In genomic region chr12:64696065-64696741, GRCh38 we compare ENCODE assay signal across 8 cellular contexts.
DNase-seq lines count a peak whose midpoint lies in the region; ATAC-seq, FAIRE-seq and TF ChIP-seq lines count a peak whose summit lies in the region.

No MANE protein-coding gene starts in this region.

- H3K27me3 ChIP-seq in cardiac muscle cell = no peaks in the 10 kb centered on the region
- no peaks in the 10 kb centered on the region for H3K27me3 ChIP-seq in right cardiac atrium (ENCODE audit: control insufficient read depth, insufficient read depth)
- no peaks in the 10 kb centered on the region for H3K27me3 ChIP-seq in small intestine (ENCODE audit: control insufficient read depth in 2 of 2, insufficient read depth in 2 of 2, low read length in 2 of 2)

- no peaks in the 10 kb centered on the region for H3K9me3 ChIP-seq in cardiac muscle cell (ENCODE audit: low read depth)
- H3K9me3 ChIP-seq in right cardiac atrium (ENCODE audit: control insufficient read depth, low read length) = no peaks in the 10 kb centered on the region
- H3K9me3 ChIP-seq in small intestine (ENCODE audit: control insufficient read depth, low read depth) = no peaks in the 10 kb centered on the region

- H3K4me1 ChIP-seq in cardiac muscle cell (ENCODE audit: low read depth) (peaks cover 16% of the 10 kb centered on the region), right cardiac atrium (ENCODE audit: control insufficient read depth, insufficient read depth, low read length) (no peaks in the 10 kb centered on the region), small intestine (ENCODE audit: control insufficient read depth in 2 of 2, insufficient read depth in 1 of 2, low read depth in 1 of 2, low read length in 1 of 2) (no peaks in the 10 kb centered on the region)

- DNase-seq in cardiac muscle cell (ENCODE audit: low read depth in 1 of 2, low spot score in 1 of 2) = peak; percentile 46 to 59
- no peak for DNase-seq in right cardiac atrium
- DNase-seq in RCC 7860 (ENCODE audit: low spot score) = peak; percentile 8
- peak; percentile 66 for DNase-seq in fibroblast of pulmonary artery (ENCODE audit: low read depth)
- DNase-seq in small intestine = peak; percentile 43

- WGBS in right cardiac atrium = 23% methylated on average over 1 of the region's 1 CpG
- 35 to 47% (median 40%) methylated on average over 1 of the region's 1 CpG for WGBS in small intestine, 3 donors

- ATAC-seq in right cardiac atrium (no peak), HG03354 (IDR thresholded peaks at IDR 0.05; ENCODE audit: poor library complexity, severe bottlenecking, unreplicated experiment) (no peak), GM18502 (IDR thresholded peaks at IDR 0.05; ENCODE audit: poor library complexity, unreplicated experiment) (no peak), GM18909 (IDR thresholded peaks at IDR 0.05; ENCODE audit: poor library complexity, unreplicated experiment) (no peak)

- intact Hi-C loops in right cardiac atrium (cut with DNase I) = loop anchor here (5.0 kb wide), 3 partner anchors 84 to 149 kb away; partner anchors contain the start of gene RASSF3 (in 2 of the 4)

- H3K4me3 ChIP-seq in cardiac muscle cell (no peak overlapping the region), right cardiac atrium (ENCODE audit: low read length) (no peak overlapping the region), fibroblast of pulmonary artery (replicated peaks; ENCODE audit: low read depth, low read length) (no peak overlapping the region), small intestine (ENCODE audit: low read depth in 1 of 2, low read length in 2 of 2) (no peak overlapping the region)

- peak overlapping the region; percentile 37 for H3K27ac ChIP-seq in cardiac muscle cell
- no peak overlapping the region for H3K27ac ChIP-seq in right cardiac atrium (ENCODE audit: low read length)
- no peak overlapping the region for H3K27ac ChIP-seq in small intestine (ENCODE audit: low read depth in 1 of 2, low read length in 1 of 2)

- FAIRE-seq in RCC 7860 (lab: Jason Lieb, UNC) (no peak), small intestine (lab: Jason Lieb, UNC) (no peak)

- no peaks in the 10 kb centered on the region for H3K36me3 ChIP-seq in cardiac muscle cell
- peaks cover 4 to 5% of the 10 kb centered on the region in 2 donors for H3K36me3 ChIP-seq in small intestine (ENCODE audit: control insufficient read depth in 2 of 2, insufficient read depth in 2 of 2, low read length in 2 of 2)

- peak; percentile 39 for TF ChIP-seq CTCF in cardiac muscle cell (IDR thresholded peaks at IDR 0.05; ENCODE audit: low read depth, low read length)
- TF ChIP-seq CTCF in fibroblast of pulmonary artery (IDR thresholded peaks at IDR 0.05; ENCODE audit: low read length, missing control alignments) = peak; percentile 37

Comparison
In these comparisons a context has a peak if more than half of its experiments do, and no peak if none do; other contexts are left out.
1. DNase-seq: peak in cardiac muscle cell (2 of 2), RCC 7860 (single experiment), fibroblast of pulmonary artery (single experiment) and small intestine (single experiment); none in right cardiac atrium (0 of 3).